Comparison of ENCODE assay signal across 27 cellular contexts in the genomic region with DNA sequence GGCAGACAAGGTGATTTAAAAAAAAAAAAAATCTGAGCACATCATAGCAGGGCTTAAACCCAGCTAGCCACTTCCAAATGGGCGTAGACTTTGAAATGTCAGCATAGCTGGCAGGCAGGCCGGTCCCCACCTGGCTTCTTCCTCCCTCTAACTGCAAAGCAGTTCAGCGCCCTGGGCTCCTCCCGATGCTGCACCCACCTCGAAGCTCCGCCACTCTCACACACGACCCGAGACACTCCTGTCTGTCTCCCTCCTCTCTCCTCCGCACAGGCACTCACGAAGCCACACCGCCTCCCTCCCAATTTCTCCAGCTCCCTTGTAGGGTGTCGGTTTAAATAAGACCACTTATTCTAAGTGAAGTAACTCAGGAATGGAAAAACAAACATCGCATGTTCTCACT.
"Had no signal": no experiment of that assay in that cellular context is flagged by ENCODE, and none has a peak within 500 bp of the region (broad histone marks: within the 10 kb centered on the region; RNA-seq: fewer than 3 reads in every experiment).

No MANE protein-coding gene starts in this region.

- ATAC-seq: activated T-cell treated with anti-CD3 and anti-CD28 coated beads, Interleukin-2, amount 50 U/mL, for 4 hours; stimulated activated memory B cell treated with anti-CD40 and anti-IgM and Interleukin-4, amounts not matched to agents 10 μg/mL and 1 μg/mL and 100 μg/mL, for 72 hours had no signal

- H3K27me3 ChIP-seq: uterus had no signal

- H3K4me1 Mint-ChIP-seq: activated B cell treated with CpG ODN at 0.5 μM for 24 hours; activated naive CD4-positive, alpha-beta T cell treated with anti-CD3 and anti-CD28 coated beads, Interleukin-2, amount 10 ng/mL, durations not matched to agents 7 days and 5 days; memory B cell; naive B cell; stimulated activated memory B cell treated with anti-CD40 and anti-IgM and Interleukin-4, amounts not matched to agents 10 μg/mL and 1 μg/mL and 100 μg/mL, for 72 hours had no signal

- H3K4me3 Mint-ChIP-seq: activated B cell treated with CpG ODN at 0.5 μM for 24 hours; activated naive CD4-positive, alpha-beta T cell treated with anti-CD3 and anti-CD28 coated beads, Interleukin-2, amount 10 ng/mL, durations not matched to agents 7 days and 5 days; activated T-cell treated with anti-CD3 and anti-CD28 coated beads, Interleukin-2, amount 50 U/mL, for 4 hours; memory B cell; naive B cell; neural crest cell; stimulated activated memory B cell treated with anti-CD40 and anti-IgM and Interleukin-4, amounts not matched to agents 10 μg/mL and 1 μg/mL and 100 μg/mL, for 72 hours had no signal

- H3K9me3 ChIP-seq: sigmoid colon, stomach, suprapubic skin, uterus had no signal

- H3K27ac Mint-ChIP-seq: activated B cell treated with CpG ODN at 0.5 μM for 24 hours; activated naive CD4-positive, alpha-beta T cell treated with anti-CD3 and anti-CD28 coated beads, Interleukin-2, amount 10 ng/mL, durations not matched to agents 7 days and 5 days; activated T-helper 2 cell treated with anti-CD3 and anti-CD28 coated beads, Interferon-gamma antibody, Interleukin-2, Interleukin-4, amounts not matched to agents 10 μg/mL and 5 μg/mL and 100 μg/mL, durations not matched to agents 14 hours and 24 hours and 36 hours; memory B cell; naive B cell; stimulated activated memory B cell treated with anti-CD40 and anti-IgM and Interleukin-4, amounts not matched to agents 10 μg/mL and 1 μg/mL and 100 μg/mL, for 72 hours had no signal

- H3K9me3 Mint-ChIP-seq: activated B cell treated with CpG ODN at 0.5 μM for 24 hours; activated naive CD4-positive, alpha-beta T cell treated with anti-CD3 and anti-CD28 coated beads, Interleukin-2, amount 10 ng/mL, durations not matched to agents 7 days and 5 days; activated T-cell treated with anti-CD3 and anti-CD28 coated beads, Interleukin-2, amount 50 U/mL, for 4 hours; activated T-helper 2 cell treated with anti-CD3 and anti-CD28 coated beads, Interferon-gamma antibody, Interleukin-2, Interleukin-4, amounts not matched to agents 10 μg/mL and 5 μg/mL and 100 μg/mL, durations not matched to agents 14 hours and 24 hours and 36 hours had no signal

- FAIRE-seq: endometrium had no signal

- H3K4me1 ChIP-seq: sigmoid colon, stomach, suprapubic skin, uterus had no signal

- H3K27ac ChIP-seq: sigmoid colon, stomach, suprapubic skin, uterus had no signal

- H3K36me3 ChIP-seq: sigmoid colon, stomach, suprapubic skin, uterus had no signal

- DNase-seq: activated B cell treated with CpG ODN at 0.5 μM for 24 hours; activated CD4-positive, alpha-beta T cell treated with anti-CD3 and anti-CD28 coated beads for 4 hours; activated CD4-positive, alpha-beta T cell treated with anti-CD3 and anti-CD28 coated beads, Interleukin-2, amount 50 U/mL, for 48 hours; activated CD8-positive, alpha-beta memory T cell treated with anti-CD3 and anti-CD28 coated beads, Interleukin-2, amount 50 U/mL, for 48 hours; activated naive CD4-positive, alpha-beta T cell treated with anti-CD3 and anti-CD28 coated beads, Interleukin-2, amount 10 ng/mL, durations not matched to agents 7 days and 5 days; activated T-cell treated with anti-CD3 and anti-CD28 coated beads, Interleukin-2, amount 50 U/mL, for 4 hours; amygdala; cerebellar nuclear complex; erythroblast; foreskin fibroblast; glutamatergic neuron; hippocampal formation; naive B cell; occipital lobe; sigmoid colon; stimulated activated CD4-positive, alpha-beta T cell treated with anti-CD3 and anti-CD28 coated beads, Interleukin-15, amount 100 ng/mL, for 24 hours; stomach; T-helper 9 cell; trophoblast cell; uterus had no signal

- H3K36me3 Mint-ChIP-seq: activated naive CD4-positive, alpha-beta T cell treated with anti-CD3 and anti-CD28 coated beads, Interleukin-2, amount 10 ng/mL, durations not matched to agents 7 days and 5 days; stimulated activated memory B cell treated with anti-CD40 and anti-IgM and Interleukin-4, amounts not matched to agents 10 μg/mL and 1 μg/mL and 100 μg/mL, for 72 hours had no signal

- H3K4me3 ChIP-seq: sigmoid colon, smooth muscle cell, stomach, suprapubic skin, uterus had no signal

- H3K4me2 ChIP-seq: smooth muscle cell had no signal

- H3K27me3 Mint-ChIP-seq: activated B cell treated with CpG ODN at 0.5 μM for 24 hours; activated naive CD4-positive, alpha-beta T cell treated with anti-CD3 and anti-CD28 coated beads, Interleukin-2, amount 10 ng/mL, durations not matched to agents 7 days and 5 days had no signal
